Comparison of ENCODE assay signal across 8 cellular contexts in the genomic region with DNA sequence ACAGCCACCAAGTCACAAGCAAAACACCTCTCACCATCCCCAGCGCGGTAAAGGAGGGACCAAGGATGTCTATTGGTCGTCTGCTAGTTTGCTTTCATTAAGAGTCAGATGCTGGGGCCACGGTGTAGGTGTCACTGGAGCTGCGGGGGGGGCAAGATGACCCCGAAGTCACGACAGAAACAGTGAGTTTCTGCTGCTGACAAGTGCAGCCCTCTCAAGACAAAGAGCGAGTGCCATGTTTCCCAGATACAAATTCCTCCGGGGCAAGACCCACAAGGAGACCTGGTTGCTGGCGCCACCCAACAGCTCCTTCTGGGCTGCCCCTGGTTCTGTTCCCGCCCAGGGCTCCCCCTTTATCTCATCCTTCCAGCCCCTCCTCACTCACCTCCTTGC.
A peak's percentile ranks its signal among the peaks of the same experiment; 100 is the strongest.
DNase-seq lines count a peak whose midpoint lies in the region; ATAC-seq lines count a peak whose summit lies in the region.

No MANE protein-coding gene starts in this region.

- peaks cover 19 to 36% of the 10 kb centered on the region in 2 donors for H3K4me1 Mint-ChIP-seq in effector memory CD8-positive, alpha-beta T cell (ENCODE audit: low read depth in 2 of 2)

- no peaks in the 10 kb centered on the region for H3K27me3 Mint-ChIP-seq in effector memory CD8-positive, alpha-beta T cell

- H3K9me3 ChIP-seq in mucosa of rectum (ENCODE audit: control insufficient read depth in 2 of 2, low read length in 2 of 2): no peaks in the 10 kb centered on the region

- H3K4me1 ChIP-seq in mucosa of rectum (ENCODE audit: control insufficient read depth in 2 of 2, insufficient read depth in 2 of 2, low read length in 2 of 2): peaks cover 0 to 6% of the 10 kb centered on the region in 2 donors

- ATAC-seq in HG03520 (IDR thresholded peaks at IDR 0.05; ENCODE audit: unreplicated experiment): peak; percentile 10
- peak; percentile 49 to 52 for ATAC-seq in activated CD4-positive, CD25-positive, alpha-beta regulatory T cell treated with anti-CD3 and anti-CD28 coated beads, Interleukin-2, amount 50 U/mL, for 24 hours
- peak; percentile 28 for ATAC-seq in effector memory CD8-positive, alpha-beta T cell (replicated peaks)
- peak; percentile 35 for ATAC-seq in stimulated activated naive CD8-positive, alpha-beta T cell treated with anti-CD3 and anti-CD28 coated beads, Interleukin-15, Interleukin-2, amounts not matched to agents 100 U/mL and 50 U/mL, for 24 hours

- H3K27ac ChIP-seq in mucosa of rectum (ENCODE audit: low read depth in 2 of 2, low read length in 2 of 2): peak overlapping the region; percentile 69 to 86

- H3K27ac Mint-ChIP-seq in effector memory CD8-positive, alpha-beta T cell: peak overlapping the region; percentile 89 to 95

- DNase-seq in NOMO-1 treated with DMSO at 0.1 percent for 48 hours (lab: John Stamatoyannopoulos, UW; ENCODE audit: unreplicated experiment) (peak; percentile 11), NOMO-1 treated with dmso at 0.1 percent for 144 hours (lab: John Stamatoyannopoulos, UW; ENCODE audit: unreplicated experiment) (no peak), COLO829 (ENCODE audit: low spot score) (no peak)
- DNase-seq in effector memory CD8-positive, alpha-beta T cell: peak; percentile 25 to 40 (median 38)
- DNase-seq in stimulated activated naive CD8-positive, alpha-beta T cell treated with anti-CD3 and anti-CD28 coated beads, Interleukin-15, Interleukin-2, amounts not matched to agents 100 U/mL and 50 U/mL, for 24 hours: peak; percentile 62

- H3K4me3 ChIP-seq in mucosa of rectum (ENCODE audit: low read length in 2 of 2): peak overlapping the region; percentile 82 to 87

- no peaks in the 10 kb centered on the region for H3K9me3 Mint-ChIP-seq in effector memory CD8-positive, alpha-beta T cell

- H3K36me3 Mint-ChIP-seq in effector memory CD8-positive, alpha-beta T cell (ENCODE audit: insufficient read depth): peaks cover 44% of the 10 kb centered on the region

- H3K27me3 ChIP-seq in mucosa of rectum (ENCODE audit: control insufficient read depth in 2 of 2, insufficient read depth in 2 of 2, low read length in 2 of 2): no peaks in the 10 kb centered on the region

- H3K9ac ChIP-seq in mucosa of rectum (ENCODE audit: low read depth in 1 of 2, low read length in 2 of 2): peak overlapping the region; percentile 70 to 93

- peak overlapping the region; percentile 91 to 95 for H3K4me3 Mint-ChIP-seq in effector memory CD8-positive, alpha-beta T cell

- peaks cover 15% of the 10 kb centered on the region in 2 donors for H3K36me3 ChIP-seq in mucosa of rectum (ENCODE audit: control insufficient read depth in 2 of 2, insufficient read depth in 2 of 2, low read length in 2 of 2)

Comparison
In these comparisons a context has a peak if more than half of its experiments do, and no peak if none do; other contexts are left out.
1. DNase-seq: peak in NOMO-1 treated with DMSO at 0.1 percent for 48 hours (single experiment), effector memory CD8-positive, alpha-beta T cell (3 of 3) and stimulated activated naive CD8-positive, alpha-beta T cell treated with anti-CD3 and anti-CD28 coated beads, Interleukin-15, Interleukin-2, amounts not matched to agents 100 U/mL and 50 U/mL, for 24 hours (single experiment); none in NOMO-1 treated with dmso at 0.1 percent for 144 hours (single experiment) and COLO829 (single experiment).
2. Peak in every context shown above with its lines, with median percentiles within 50 percentile points of each other: ATAC-seq.